In the genomic region with DNA sequence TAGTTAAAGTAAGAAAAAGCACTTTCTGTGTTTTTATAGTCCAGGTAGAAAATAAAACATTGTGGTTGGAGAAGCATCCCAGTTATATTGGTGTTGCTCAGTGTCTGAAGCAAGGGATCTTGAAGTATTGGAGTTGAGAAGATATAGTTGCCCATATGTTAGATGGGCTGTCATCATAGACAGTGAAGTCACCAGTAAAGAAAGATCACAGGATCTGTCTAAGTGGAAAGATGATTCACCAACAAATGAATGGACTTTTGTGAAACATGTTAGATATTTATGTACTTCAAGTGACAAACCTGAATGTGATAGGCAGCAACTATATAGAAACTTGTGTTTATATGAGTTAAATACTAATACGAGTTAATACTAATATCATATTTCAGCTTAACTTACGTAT, we compare ENCODE assay signal across 17 cellular contexts. TPM values are rescaled to one million over a fixed set of nuclear protein-coding genes. Genes with fewer than 3 reads are reported as not detected.
DNase-seq lines count a peak whose midpoint lies in the region; FAIRE-seq and TF ChIP-seq lines count a peak whose summit lies in the region.
"Had no signal": no experiment of that assay in that cellular context is flagged by ENCODE, and none has a peak within 500 bp of the region (broad histone marks: within the 10 kb centered on the region; RNA-seq: fewer than 3 reads in every experiment).

No MANE protein-coding gene starts in this region.

- no peak overlapping the region for H3K4me3 Mint-ChIP-seq in Caco-2 (ENCODE audit: unreplicated experiment)
- H3K4me3 Mint-ChIP-seq in activated CD4-positive, alpha-beta T cell treated with anti-CD3 and anti-CD28 coated beads, Interleukin-2, amount 10 ng/mL, durations not matched to agents 7 days and 5 days = no peak overlapping the region
- H3K4me3 Mint-ChIP-seq: CD14-positive monocyte had no signal

- TF ChIP-seq CTCF in coronary artery (IDR thresholded peaks at IDR 0.05) (no peak), osteoblast (IDR thresholded peaks at IDR 0.05; ENCODE audit: extremely low read depth, low read depth, low read length) (no peak), Caco-2 (IDR thresholded peaks at IDR 0.05; ENCODE audit: insufficient read depth in 1 of 2, low read depth in 1 of 2, low read length in 1 of 2, severe bottlenecking in 1 of 2, unreplicated experiment in 1 of 2) (no peak)

- in situ Hi-C loops in SK-MEL-5 (cut with HindIII; ENCODE audit: low pct_unique_long_range_greater_than_20kb, low sequenced_read_pairs) = no loop called here

- H3K4me1 ChIP-seq in osteoblast (ENCODE audit: insufficient read depth, low read length) (peaks cover 6% of the 10 kb centered on the region), Caco-2 (no peaks in the 10 kb centered on the region)

- H3K9me3 ChIP-seq in osteoblast (ENCODE audit: low read depth, low read length) = no peaks in the 10 kb centered on the region
- H3K9me3 ChIP-seq in Caco-2 = no peaks in the 10 kb centered on the region

- CTCF ChIA-PET in Caco-2 (lab: Charles Lee) = no interaction called here
- CTCF ChIA-PET in activated CD4-positive, alpha-beta T cell treated with anti-CD3 and anti-CD28 coated beads, Interleukin-2, amount 10 ng/mL, durations not matched to agents 7 days and 5 days (lab: Charles Lee) = interaction anchor here (0.6 kb wide), 1 partner anchor 253 kb away, joined by 3 read pairs; no protein-coding TSS in a partner anchor

- POLR2A ChIA-PET in Caco-2 (lab: Charles Lee) = no interaction called here
- POLR2A ChIA-PET in activated CD4-positive, alpha-beta T cell treated with anti-CD3 and anti-CD28 coated beads, Interleukin-2, amount 10 ng/mL, durations not matched to agents 7 days and 5 days (lab: Charles Lee) = no interaction called here

- H3K4me2 ChIP-seq in osteoblast (ENCODE audit: insufficient read depth, low read length) = no peak overlapping the region

- H2AFZ ChIP-seq in osteoblast (ENCODE audit: low read length) = no peak overlapping the region

- no peaks in the 10 kb centered on the region for H3K79me2 ChIP-seq in osteoblast (ENCODE audit: insufficient read depth, low read length)

- no peaks in the 10 kb centered on the region for H3K36me3 ChIP-seq in osteoblast (ENCODE audit: insufficient read depth, low read length)
- no peaks in the 10 kb centered on the region for H3K36me3 ChIP-seq in Caco-2 (ENCODE audit: control insufficient read depth, insufficient read depth, low read length)

- H4K20me1 ChIP-seq in osteoblast (ENCODE audit: insufficient read depth, low read length) = no peaks in the 10 kb centered on the region

- H3K27ac ChIP-seq in coronary artery (peak overlapping the region; percentile 53 to 55), osteoblast (ENCODE audit: low read depth, low read length) (no peak overlapping the region)

- intact Hi-C loops in Caco-2 (cut with micrococcal nuclease; ENCODE audit: unreplicated experiment) = no loop called here

- no TSS peak for BruUV-seq in Caco-2 (replicated peaks; lab: Mats Ljungman, UMichigan)

- no peak overlapping the region for H3K4me3 ChIP-seq in coronary artery
- H3K4me3 ChIP-seq in osteoblast (ENCODE audit: insufficient read depth, low read length) = no peak overlapping the region
- H3K4me3 ChIP-seq in Caco-2 (ENCODE audit: low read depth, low read length) = no peak overlapping the region

- no peaks in the 10 kb centered on the region for H3K9me3 Mint-ChIP-seq in Caco-2 (ENCODE audit: unreplicated experiment)
- H3K9me3 Mint-ChIP-seq in activated CD4-positive, alpha-beta T cell treated with anti-CD3 and anti-CD28 coated beads, Interleukin-2, amount 10 ng/mL, durations not matched to agents 7 days and 5 days = no peaks in the 10 kb centered on the region

- no peaks in the 10 kb centered on the region for H3K27me3 Mint-ChIP-seq in Caco-2 (ENCODE audit: insufficient read depth, unreplicated experiment)
- H3K27me3 Mint-ChIP-seq in activated CD4-positive, alpha-beta T cell treated with anti-CD3 and anti-CD28 coated beads, Interleukin-2, amount 10 ng/mL, durations not matched to agents 7 days and 5 days = no peaks in the 10 kb centered on the region

- no peak for FAIRE-seq in urothelium cell line (lab: Jason Lieb, UNC)
- FAIRE-seq: GM12892 had no signal

- H3K36me3 Mint-ChIP-seq in Caco-2 (ENCODE audit: insufficient read depth, unreplicated experiment) = no peaks in the 10 kb centered on the region
- H3K36me3 Mint-ChIP-seq in activated CD4-positive, alpha-beta T cell treated with anti-CD3 and anti-CD28 coated beads, Interleukin-2, amount 10 ng/mL, durations not matched to agents 7 days and 5 days (ENCODE audit: low read depth) = no peaks in the 10 kb centered on the region

- no peaks in the 10 kb centered on the region for H3K27me3 ChIP-seq in osteoblast (ENCODE audit: insufficient read depth, low read length)
- no peaks in the 10 kb centered on the region for H3K27me3 ChIP-seq in Caco-2 (replicated peaks; ENCODE audit: control insufficient read depth, insufficient read depth, low read length)

- H3K27ac Mint-ChIP-seq in Caco-2 (ENCODE audit: unreplicated experiment) = no peak overlapping the region
- H3K27ac Mint-ChIP-seq in activated CD4-positive, alpha-beta T cell treated with anti-CD3 and anti-CD28 coated beads, Interleukin-2, amount 10 ng/mL, durations not matched to agents 7 days and 5 days = no peak overlapping the region
- H3K27ac Mint-ChIP-seq: CD14-positive monocyte had no signal

- DNase-seq in COLO829 (ENCODE audit: low spot score) (peak; percentile 69), SK-MEL-5 (ENCODE audit: low read depth, low spot score) (peak; percentile 77), coronary artery (ENCODE audit: low spot score) (no peak), osteoblast (ENCODE audit: insufficient read length, low spot score, missing footprints) (peak; percentile 35), NCI-H2081 (lab: John Stamatoyannopoulos, UW) (no peak), Caco-2 (no peak), urothelium cell line (ENCODE audit: low spot score) (no peak)
- no peak for DNase-seq in activated CD4-positive, alpha-beta T cell treated with anti-CD3 and anti-CD28 coated beads, Interleukin-2, amount 10 ng/mL, durations not matched to agents 7 days and 5 days
- DNase-seq: GDM1, GOT3, NCI-H187 treated with DMSO at 0.1 percent for 48 hours, NCI-H510A, NCI-H82 had no signal

- H3K4me1 Mint-ChIP-seq in Caco-2 (ENCODE audit: low read depth, unreplicated experiment) = no peaks in the 10 kb centered on the region
- H3K4me1 Mint-ChIP-seq in activated CD4-positive, alpha-beta T cell treated with anti-CD3 and anti-CD28 coated beads, Interleukin-2, amount 10 ng/mL, durations not matched to agents 7 days and 5 days = no peaks in the 10 kb centered on the region
- H3K4me1 Mint-ChIP-seq: CD14-positive monocyte had no signal

RNA-seq across cellular contexts. Expression of a gene that starts 11.7 kb away (rescaled TPM):
- total RNA-seq in SK-MEL-5 (2014; rRNA removed; shearing (Covaris generic)) = not detected in 2 replicates
- not detected in 2 replicates for polyA plus RNA-seq in SK-MEL-5 (2015; cell fraction: cytosol; rRNA removed)
- polyA plus RNA-seq in SK-MEL-5 (2015; cell fraction: nucleus; rRNA removed) = not detected in 2 replicates
- total RNA-seq in osteoblast (0.36 and 0.88 TPM in 2 replicates), Caco-2 (2022) (not detected in 2 replicates)
- total RNA-seq in activated CD4-positive, alpha-beta T cell treated with anti-CD3 and anti-CD28 coated beads, Interleukin-2, amount 10 ng/mL, durations not matched to agents 7 days and 5 days = under 1 TPM in 1 of 2 experiments, not detected in 1; 0.17 TPM
- total RNA-seq: LHCN-M2 had no signal
- polyA plus RNA-seq: CD14-positive monocyte had no signal

RNA-seq across cellular contexts. Expression of a gene that starts 31.6 kb away (rescaled TPM):
- not detected in 2 replicates for total RNA-seq in SK-MEL-5 (2014; rRNA removed; shearing (Covaris generic))
- polyA plus RNA-seq in SK-MEL-5 (2015; cell fraction: cytosol; rRNA removed) = not detected in 2 replicates
- polyA plus RNA-seq in SK-MEL-5 (2015; cell fraction: nucleus; rRNA removed) = not detected in 2 replicates
- 0.36 and 1.5 TPM in 2 replicates for total RNA-seq in osteoblast
- not detected in 2 replicates for total RNA-seq in Caco-2 (2022)
- total RNA-seq in activated CD4-positive, alpha-beta T cell treated with anti-CD3 and anti-CD28 coated beads, Interleukin-2, amount 10 ng/mL, durations not matched to agents 7 days and 5 days = not detected
- total RNA-seq: A673 had no signal
- polyA plus RNA-seq: CD14-positive monocyte had no signal

Comparison
In these comparisons a context has a peak if more than half of its experiments do, and no peak if none do; other contexts are left out.
1. DNase-seq: peak in COLO829 (single experiment), SK-MEL-5 (single experiment) and osteoblast (single experiment); none in coronary artery (single experiment), NCI-H2081 (0 of 2), Caco-2 (0 of 2), urothelium cell line (single experiment) and activated CD4-positive, alpha-beta T cell treated with anti-CD3 and anti-CD28 coated beads, Interleukin-2, amount 10 ng/mL, durations not matched to agents 7 days and 5 days (single experiment).